In the genomic region with DNA sequence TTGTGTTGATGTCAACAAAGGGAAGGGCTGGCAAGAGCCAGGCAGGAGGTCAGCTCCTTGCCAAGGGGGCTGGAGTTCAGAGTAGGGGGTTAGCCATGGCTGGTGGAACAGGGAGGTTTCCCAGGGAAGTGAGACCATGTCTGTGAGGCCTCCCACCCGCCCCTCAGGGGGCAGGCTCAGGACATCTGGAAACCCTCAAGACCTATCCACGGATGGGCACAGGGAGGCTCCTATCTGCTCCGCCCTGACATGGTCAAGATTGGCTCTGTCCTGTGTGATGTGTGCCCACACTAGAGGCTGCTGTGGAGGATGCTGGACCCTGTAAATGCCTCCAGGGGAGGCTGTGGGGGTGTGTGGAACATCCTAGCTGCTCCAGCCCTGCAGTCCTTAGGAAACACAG, we compare ENCODE assay signal across 4 cellular contexts. TPM values are rescaled to one million over a fixed set of nuclear protein-coding genes. Genes with fewer than 3 reads are reported as not detected.
"Had no signal": no experiment of that assay in that cellular context is flagged by ENCODE, and none has a peak within 500 bp of the region (broad histone marks: within the 10 kb centered on the region; RNA-seq: fewer than 3 reads in every experiment).

No MANE protein-coding gene starts in this region.

- ATAC-seq: GM12878 had no signal

- DNase-seq: GDM1, GF-D8 had no signal

- H3K4me3 ChIP-seq: GM12878 had no signal

RNA-seq across cellular contexts. Expression of gene HSFX2, which starts 44.5 kb away (rescaled TPM):
- total RNA-seq: G401 had no signal

RNA-seq across cellular contexts. Expression of gene MAGEA9B, which starts 52.3 kb away (rescaled TPM):
- total RNA-seq: G401, GM12878 had no signal
